33 cellular contexts compared by ENCODE assay signal in the genomic region with DNA sequence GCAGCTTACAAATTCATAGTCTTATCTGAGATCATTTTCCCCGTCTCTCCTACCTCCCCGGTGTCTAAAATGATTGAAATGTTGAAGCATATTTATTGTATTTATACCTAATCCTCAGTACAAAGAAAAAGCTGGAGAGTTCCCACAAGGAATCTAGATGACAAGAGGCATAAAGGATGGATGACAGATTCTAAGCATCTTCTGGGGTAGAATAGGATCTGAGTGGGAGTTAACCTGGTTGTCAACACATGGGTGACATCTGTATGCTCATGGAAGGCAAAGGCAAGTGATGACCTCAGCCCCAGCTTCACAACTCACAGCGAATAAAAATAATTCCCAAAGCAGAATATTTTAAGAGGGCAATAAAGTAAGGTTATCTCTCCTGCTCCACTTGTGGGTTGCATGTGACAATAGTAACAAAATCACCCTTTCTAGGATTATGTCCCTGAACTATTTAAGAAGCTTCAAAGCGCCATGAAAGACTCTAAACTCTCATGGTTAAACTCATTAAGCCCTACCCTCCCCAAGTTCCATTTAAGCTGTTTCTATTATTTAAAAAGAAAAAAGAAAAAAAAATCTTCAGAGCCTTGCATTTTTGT.
"Had no signal": no experiment of that assay in that cellular context is flagged by ENCODE, and none has a peak within 500 bp of the region (broad histone marks: within the 10 kb centered on the region; RNA-seq: fewer than 3 reads in every experiment).

No MANE protein-coding gene starts in this region.

- H3K4me1 ChIP-seq: ascending aorta had no signal

- H3K9me3 ChIP-seq: ascending aorta had no signal

- ATAC-seq: activated CD8-positive, alpha-beta T cell treated with anti-CD3 and anti-CD28 coated beads for 36 hours; activated naive CD8-positive, alpha-beta T cell treated with anti-CD3 and anti-CD28 coated beads, Interleukin-2, amount 50 U/mL, for 24 hours had no signal

- H3K4me3 ChIP-seq: ascending aorta, cardiac muscle cell had no signal

- DNase-seq: activated B cell treated with CpG ODN at 0.5 μM for 24 hours; activated CD4-positive, alpha-beta memory T cell treated with anti-CD3 and anti-CD28 coated beads for 36 hours; activated CD4-positive, alpha-beta T cell treated with anti-CD3 and anti-CD28 coated beads for 4 hours; activated CD4-positive, alpha-beta T cell treated with anti-CD3 and anti-CD28 coated beads, Interleukin-2, amount 10 ng/mL, durations not matched to agents 24 days and 14 days; activated CD4-positive, alpha-beta T cell treated with anti-CD3 and anti-CD28 coated beads, Interleukin-2, amount 50 U/mL, for 1 hour; activated CD4-positive, alpha-beta T cell treated with anti-CD3 and anti-CD28 coated beads, Interleukin-2, amount 50 U/mL, for 4 hours; activated CD4-positive, CD25-positive, alpha-beta regulatory T cell treated with anti-CD3 and anti-CD28 coated beads, Interleukin-2, amount 50 U/mL, for 72 hours; activated CD8-positive, alpha-beta memory T cell treated with anti-CD3 and anti-CD28 coated beads, Interleukin-2, amount 50 U/mL, for 4 hours; activated CD8-positive, alpha-beta T cell treated with anti-CD3 and anti-CD28 coated beads for 36 hours; activated effector memory CD4-positive, alpha-beta T cell treated with Interleukin-2 at 50 U/mL for 16 hours; activated gamma-delta T cell; activated naive CD4-positive, alpha-beta T cell treated with anti-CD3 and anti-CD28 coated beads, Interleukin-2, amount 10 ng/mL, durations not matched to agents 7 days and 5 days; activated naive CD4-positive, alpha-beta T cell treated with Interleukin-2 at 50 U/mL for 16 hours; activated naive CD8-positive, alpha-beta T cell treated with anti-CD3 and anti-CD28 coated beads, Interleukin-2, amount 10 ng/mL, durations not matched to agents 7 days and 5 days; activated naive CD8-positive, alpha-beta T cell treated with anti-CD3 and anti-CD28 coated beads, Interleukin-2, amount 50 U/mL, for 24 hours; activated T-cell treated with anti-CD3 and anti-CD28 coated beads for 4 hours; activated T-cell treated with anti-CD3 and anti-CD28 coated beads, Interleukin-2, amount 50 U/mL, for 1 hour; activated T-cell treated with anti-CD3 and anti-CD28 coated beads, Interleukin-2, amount 50 U/mL, for 48 hours; amygdala; anterior cingulate cortex; cerebellar nuclear complex; T-helper 1 cell; T-helper 2 cell; T-helper 9 cell had no signal

- H3K27ac Mint-ChIP-seq: activated B cell treated with CpG ODN at 0.5 μM for 24 hours; activated CD4-positive, alpha-beta memory T cell treated with anti-CD3 and anti-CD28 coated beads for 36 hours; activated CD4-positive, alpha-beta T cell treated with anti-CD3 and anti-CD28 coated beads, Interleukin-2, amount 10 ng/mL, durations not matched to agents 24 days and 14 days; activated CD8-positive, alpha-beta T cell treated with anti-CD3 and anti-CD28 coated beads for 36 hours; activated naive CD4-positive, alpha-beta T cell treated with anti-CD3 and anti-CD28 coated beads, Interleukin-2, amount 10 ng/mL, durations not matched to agents 7 days and 5 days; activated naive CD4-positive, alpha-beta T cell treated with anti-CD3 and anti-CD28 coated beads, Interleukin-2, amount 50 U/mL, for 24 hours; activated naive CD8-positive, alpha-beta T cell; activated naive CD8-positive, alpha-beta T cell treated with anti-CD3 and anti-CD28 coated beads, Interleukin-2, amount 10 ng/mL, durations not matched to agents 7 days and 5 days; activated naive CD8-positive, alpha-beta T cell treated with anti-CD3 and anti-CD28 coated beads, Interleukin-2, amount 50 U/mL, for 24 hours; activated T-helper 2 cell treated with anti-CD3 and anti-CD28 coated beads, Interferon-gamma antibody, Interleukin-2, Interleukin-4, amounts not matched to agents 10 μg/mL and 5 μg/mL and 100 μg/mL, durations not matched to agents 14 hours and 24 hours and 36 hours; brain; T-helper 1 cell treated with Interleukin-12 subunit alpha and Interleukin-12 subunit beta and Interleukin-4 antibody, amounts not matched to agents 30 μg/mL and 1 μg/mL, for 36 hours; T-helper 2 cell treated with Interferon-gamma antibody and Interleukin-4, amounts not matched to agents 5 μg/mL and 100 μg/mL, for 36 hours had no signal

- H3K36me3 ChIP-seq: ascending aorta, cardiac muscle cell had no signal

- H3K4me3 Mint-ChIP-seq: activated B cell treated with CpG ODN at 0.5 μM for 24 hours; activated CD4-positive, alpha-beta memory T cell treated with anti-CD3 and anti-CD28 coated beads for 36 hours; activated CD4-positive, alpha-beta T cell treated with anti-CD3 and anti-CD28 coated beads, Interleukin-2, amount 10 ng/mL, durations not matched to agents 24 days and 14 days; activated CD8-positive, alpha-beta T cell treated with anti-CD3 and anti-CD28 coated beads for 36 hours; activated naive CD4-positive, alpha-beta T cell treated with anti-CD3 and anti-CD28 coated beads, Interleukin-2, amount 10 ng/mL, durations not matched to agents 7 days and 5 days; activated naive CD4-positive, alpha-beta T cell treated with anti-CD3 and anti-CD28 coated beads, Interleukin-2, amount 50 U/mL, for 24 hours; activated naive CD8-positive, alpha-beta T cell; activated naive CD8-positive, alpha-beta T cell treated with anti-CD3 and anti-CD28 coated beads, Interleukin-2, amount 10 ng/mL, durations not matched to agents 7 days and 5 days; activated naive CD8-positive, alpha-beta T cell treated with anti-CD3 and anti-CD28 coated beads, Interleukin-2, amount 50 U/mL, for 24 hours; brain; central memory CD8-positive, alpha-beta T cell; T-helper 1 cell treated with Interleukin-12 subunit alpha and Interleukin-12 subunit beta and Interleukin-4 antibody, amounts not matched to agents 30 μg/mL and 1 μg/mL, for 36 hours; T-helper 2 cell treated with Interferon-gamma antibody and Interleukin-4, amounts not matched to agents 5 μg/mL and 100 μg/mL, for 36 hours had no signal

- H3K9me3 Mint-ChIP-seq: activated B cell treated with CpG ODN at 0.5 μM for 24 hours; activated CD4-positive, alpha-beta memory T cell treated with anti-CD3 and anti-CD28 coated beads for 36 hours; activated CD4-positive, alpha-beta T cell treated with anti-CD3 and anti-CD28 coated beads, Interleukin-2, amount 10 ng/mL, durations not matched to agents 24 days and 14 days; activated CD8-positive, alpha-beta T cell treated with anti-CD3 and anti-CD28 coated beads for 36 hours; activated naive CD4-positive, alpha-beta T cell treated with anti-CD3 and anti-CD28 coated beads, Interleukin-2, amount 10 ng/mL, durations not matched to agents 7 days and 5 days; activated naive CD4-positive, alpha-beta T cell treated with anti-CD3 and anti-CD28 coated beads, Interleukin-2, amount 50 U/mL, for 24 hours; activated naive CD8-positive, alpha-beta T cell treated with anti-CD3 and anti-CD28 coated beads, Interleukin-2, amount 10 ng/mL, durations not matched to agents 7 days and 5 days; activated T-helper 2 cell treated with anti-CD3 and anti-CD28 coated beads, Interferon-gamma antibody, Interleukin-2, Interleukin-4, amounts not matched to agents 10 μg/mL and 5 μg/mL and 100 μg/mL, durations not matched to agents 14 hours and 24 hours and 36 hours; central memory CD8-positive, alpha-beta T cell; T-helper 1 cell treated with Interleukin-12 subunit alpha and Interleukin-12 subunit beta and Interleukin-4 antibody, amounts not matched to agents 30 μg/mL and 1 μg/mL, for 36 hours; T-helper 2 cell treated with Interferon-gamma antibody and Interleukin-4, amounts not matched to agents 5 μg/mL and 100 μg/mL, for 36 hours had no signal

- H3K36me3 Mint-ChIP-seq: activated naive CD4-positive, alpha-beta T cell treated with anti-CD3 and anti-CD28 coated beads, Interleukin-2, amount 10 ng/mL, durations not matched to agents 7 days and 5 days; activated naive CD4-positive, alpha-beta T cell treated with anti-CD3 and anti-CD28 coated beads, Interleukin-2, amount 50 U/mL, for 24 hours; activated naive CD8-positive, alpha-beta T cell; activated naive CD8-positive, alpha-beta T cell treated with anti-CD3 and anti-CD28 coated beads, Interleukin-2, amount 10 ng/mL, durations not matched to agents 7 days and 5 days; brain had no signal

- H3K27me3 Mint-ChIP-seq: activated B cell treated with CpG ODN at 0.5 μM for 24 hours; activated CD4-positive, alpha-beta memory T cell treated with anti-CD3 and anti-CD28 coated beads for 36 hours; activated naive CD8-positive, alpha-beta T cell; activated naive CD8-positive, alpha-beta T cell treated with anti-CD3 and anti-CD28 coated beads, Interleukin-2, amount 10 ng/mL, durations not matched to agents 7 days and 5 days; central memory CD8-positive, alpha-beta T cell had no signal

- H3K4me1 Mint-ChIP-seq: activated B cell treated with CpG ODN at 0.5 μM for 24 hours; activated naive CD4-positive, alpha-beta T cell treated with anti-CD3 and anti-CD28 coated beads, Interleukin-2, amount 10 ng/mL, durations not matched to agents 7 days and 5 days; activated naive CD4-positive, alpha-beta T cell treated with anti-CD3 and anti-CD28 coated beads, Interleukin-2, amount 50 U/mL, for 24 hours; activated naive CD8-positive, alpha-beta T cell treated with anti-CD3 and anti-CD28 coated beads, Interleukin-2, amount 10 ng/mL, durations not matched to agents 7 days and 5 days; activated naive CD8-positive, alpha-beta T cell treated with anti-CD3 and anti-CD28 coated beads, Interleukin-2, amount 50 U/mL, for 24 hours; central memory CD8-positive, alpha-beta T cell had no signal

- H3K27ac ChIP-seq: ascending aorta, cardiac muscle cell had no signal

- H3K27me3 ChIP-seq: ascending aorta, cardiac muscle cell had no signal
